ENCODE assay signal across 8 cellular contexts in the genomic region with DNA sequence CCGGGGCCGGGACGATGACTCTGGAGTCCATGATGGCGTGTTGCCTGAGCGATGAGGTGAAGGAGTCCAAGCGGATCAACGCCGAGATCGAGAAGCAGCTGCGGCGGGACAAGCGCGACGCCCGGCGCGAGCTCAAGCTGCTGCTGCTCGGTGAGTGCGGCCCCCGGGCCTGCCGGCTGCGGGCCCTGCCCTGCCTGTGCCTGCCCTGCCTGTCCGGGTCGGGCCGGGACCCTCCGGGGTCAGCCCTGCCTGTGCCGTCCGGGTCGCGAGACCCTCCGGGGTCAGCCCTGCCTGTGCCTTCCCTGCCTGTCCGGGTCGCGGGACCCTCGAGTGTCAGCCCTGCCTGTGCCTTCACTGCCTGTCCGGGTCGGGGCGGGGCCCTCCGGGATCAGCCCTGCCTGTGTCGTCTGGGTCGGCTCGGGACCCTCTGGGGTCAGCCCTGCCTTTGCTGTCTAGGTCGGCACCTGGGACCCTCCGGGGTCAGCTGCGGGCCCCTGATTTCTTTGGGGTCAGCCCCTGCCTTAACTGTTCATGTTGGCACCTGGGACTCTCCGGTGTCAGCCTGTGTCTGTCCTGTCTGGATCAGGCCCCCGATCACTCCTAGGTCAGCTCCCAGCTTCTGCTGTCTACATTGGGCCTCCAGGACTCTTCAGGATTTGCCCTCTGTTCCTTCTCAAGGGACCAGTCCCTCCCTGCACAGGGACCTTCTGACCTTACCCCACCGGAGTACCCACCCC. TPM values are rescaled to one million over a fixed set of nuclear protein-coding genes. Genes with fewer than 3 reads are reported as not detected.
DNase-seq lines count a peak whose midpoint lies in the region; ATAC-seq and TF ChIP-seq lines count a peak whose summit lies in the region.

No MANE protein-coding gene starts in this region.

- H3K9me3 ChIP-seq in Panc1 (ENCODE audit: control insufficient read depth, insufficient read depth, low read depth, low read length) (no peaks in the 10 kb centered on the region), tibial nerve (no peaks in the 10 kb centered on the region)

- BruUV-seq in Panc1 (replicated peaks; lab: Mats Ljungman, UMichigan) (no TSS peak), MCF 10A (replicated peaks; lab: Mats Ljungman, UMichigan) (no TSS peak)

- H3K27me3 ChIP-seq in Panc1 (ENCODE audit: control insufficient read depth, insufficient read depth, low read length) (no peaks in the 10 kb centered on the region), tibial nerve (no peaks in the 10 kb centered on the region)

- H3K4me1 Mint-ChIP-seq in MCF 10A (ENCODE audit: insufficient read depth, unreplicated experiment) = peaks cover 24% of the 10 kb centered on the region
- peaks cover 18% of the 10 kb centered on the region for H3K4me1 Mint-ChIP-seq in memory B cell

- no peaks in the 10 kb centered on the region for H3K36me3 ChIP-seq in Panc1 (ENCODE audit: control insufficient read depth, insufficient read depth, low read length)
- no peaks in the 10 kb centered on the region for H3K36me3 ChIP-seq in tibial nerve

- H3K4me1 ChIP-seq in Panc1 (ENCODE audit: control insufficient read depth, insufficient read depth, low read length) (peaks cover 10% of the 10 kb centered on the region), tibial nerve (peaks cover 0 to 53% (median 47%) of the 10 kb centered on the region in 4 donors)

- POLR2A ChIA-PET in Panc1 (lab: Charles Lee) (no interaction called here), MCF 10A (lab: Yijun Ruan, JAX) (interaction anchor here (0.9 to 4.0 kb wide), 3 partner anchors 68 to 144 kb away, joined by 3 to 16 read pairs (median 4); no protein-coding TSS in a partner anchor)

- in situ Hi-C loops in ACHN (cut with HindIII; ENCODE audit: low pct_ligation_motif_present, low pct_unique_long_range_greater_than_20kb, low sequenced_read_pairs) (no loop called here), Panc1 (cut with HindIII; ENCODE audit: low pct_unique_long_range_greater_than_20kb, low sequenced_read_pairs) (no loop called here)

- intact Hi-C loops in Panc1 (cut with micrococcal nuclease; ENCODE audit: unreplicated experiment) = no loop called here
- intact Hi-C loops in MCF 10A (cut with micrococcal nuclease) = loop anchor here (1.0 kb wide), 1 partner anchor 13 kb away; no protein-coding TSS in a partner anchor

- TF ChIP-seq POLR2A in tibial nerve (IDR thresholded peaks at IDR 0.05) = no peak

- WGBS in tibial nerve, 2 donors = 0 to 4% methylated on average over 15 to 19 of the region's 48 CpGs

- H3K36me3 Mint-ChIP-seq in MCF 10A (ENCODE audit: insufficient read depth, unreplicated experiment) (no peaks in the 10 kb centered on the region), memory B cell (no peaks in the 10 kb centered on the region)

- peak overlapping the region; percentile 88 for H3K27ac Mint-ChIP-seq in MCF 10A (ENCODE audit: low read depth, unreplicated experiment)
- H3K27ac Mint-ChIP-seq in memory B cell = no peak overlapping the region

- ATAC-seq in GM21390 (IDR thresholded peaks at IDR 0.05; ENCODE audit: unreplicated experiment) (peak; percentile 18), Panc1 (0 out of 2 replicates have a peak, but pooled peaks have one; percentile 0), memory B cell (ENCODE audit: low read depth) (peak; percentile 53), GM18870 (IDR thresholded peaks at IDR 0.05; ENCODE audit: unreplicated experiment) (no peak), HG03469 (IDR thresholded peaks at IDR 0.05; ENCODE audit: unreplicated experiment) (no peak)

- H3K4me3 Mint-ChIP-seq in MCF 10A (ENCODE audit: unreplicated experiment) (peak overlapping the region; percentile 93), memory B cell (peak overlapping the region; percentile 77)

- no peak for TF ChIP-seq EP300 in tibial nerve (IDR thresholded peaks at IDR 0.05)

- H3K9me3 Mint-ChIP-seq in MCF 10A (ENCODE audit: unreplicated experiment) (no peaks in the 10 kb centered on the region), memory B cell (no peaks in the 10 kb centered on the region)

- H3K27me3 Mint-ChIP-seq in MCF 10A (ENCODE audit: insufficient read depth, unreplicated experiment) (no peaks in the 10 kb centered on the region), memory B cell (peaks cover 3% of the 10 kb centered on the region)

- peak; percentile 28 for DNase-seq in ACHN
- DNase-seq in Panc1 (ENCODE audit: low read depth, low spot score) = no peak
- DNase-seq in MCF 10A (ENCODE audit: unreplicated experiment) = peak; percentile 25
- peak; percentile 29 to 56 for DNase-seq in memory B cell (ENCODE audit: low spot score in 2 of 2)
- DNase-seq in tibial nerve (ENCODE audit: low spot score in 2 of 2) = no peak

- peak overlapping the region; percentile 66; the same call in 1 of the 2 replicates for H3K27ac ChIP-seq in Panc1 (ENCODE audit: low read length)
- H3K27ac ChIP-seq in tibial nerve = peak overlapping the region; percentile 62 to 87 (median 86)

- no peak for TF ChIP-seq CTCF in Panc1 (IDR thresholded peaks at IDR 0.05)
- TF ChIP-seq CTCF in MCF 10A (IDR thresholded peaks at IDR 0.05; ENCODE audit: unreplicated experiment) = no peak
- no peak for TF ChIP-seq CTCF in tibial nerve (IDR thresholded peaks at IDR 0.05)

- CTCF ChIA-PET in Panc1 (lab: Charles Lee) (interaction anchor here (0.7 kb wide), 1 partner anchor 13 kb away, joined by 3 read pairs; no protein-coding TSS in a partner anchor), MCF 10A (lab: Yijun Ruan, JAX) (interaction anchor here (1.3 kb wide), 1 partner anchor 143 kb away, joined by 5 read pairs; no protein-coding TSS in a partner anchor)

- H3K4me3 ChIP-seq in Panc1 (ENCODE audit: low read depth in 2 of 2, low read length in 2 of 2) (peak overlapping the region; percentile 70 to 82), tibial nerve (peak overlapping the region; percentile 88 to 99 (median 92))

RNA-seq across cellular contexts. Expression of gene GNA11, which starts 0.6 kb away (rescaled TPM):
- total RNA-seq in Panc1 (2021; ENCODE audit: unreplicated experiment) (64.6 TPM), MCF 10A (2022) (40.9 and 48.1 TPM in 2 replicates), tibial nerve (100 to 1,000 TPM in 3 of 4 donors, 10 to 100 TPM in 1; 65.1 to 114 (median 107) TPM)
- polyA plus RNA-seq in Panc1 (2012; ENCODE audit: insufficient read length) = 120 TPM

RNA-seq across cellular contexts. Expression of gene TLE5, which starts 32.5 kb away (rescaled TPM):
- 287 TPM for total RNA-seq in Panc1 (2021; ENCODE audit: unreplicated experiment)
- 828 TPM for polyA plus RNA-seq in Panc1 (2012; ENCODE audit: insufficient read length)
- total RNA-seq in MCF 10A (2022) = 266 and 273 TPM in 2 replicates
- 1,000 to 10,000 TPM in 1 of 4 donors, 100 to 1,000 TPM in 3; 449 to 1,111 (median 479) TPM for total RNA-seq in tibial nerve

RNA-seq across cellular contexts. Expression of gene GNA15, which starts 41.0 kb away (rescaled TPM):
- total RNA-seq in Panc1 (2021; ENCODE audit: unreplicated experiment) (6.2 TPM), MCF 10A (2022) (32.9 and 47.1 TPM in 2 replicates), tibial nerve (10 to 100 TPM in 2 of 4 donors, 1 to 10 TPM in 2; 3.8 to 22.5 (median 7.8) TPM)
- polyA plus RNA-seq in Panc1 (2012; ENCODE audit: insufficient read length) = 8.4 TPM

Comparison
In these comparisons a context has a peak if more than half of its experiments do, and no peak if none do; other contexts are left out.
1. DNase-seq: peak in ACHN (single experiment), MCF 10A (single experiment) and memory B cell (2 of 2); none in Panc1 (single experiment) and tibial nerve (0 of 2).
2. ATAC-seq: peak in GM21390 (single experiment), Panc1 (single experiment) and memory B cell (single experiment); none in GM18870 (single experiment) and HG03469 (single experiment).